2 cellular contexts compared by ENCODE assay signal in genomic region chr22:38830845-38831108, GRCh38.
TF ChIP-seq lines count a peak whose summit lies in the region.

No MANE protein-coding gene starts in this region.

TF ChIP-seq in HCT116, 20 proteins besides CTCF, POLR2A, EP300 and RAD21:
- TF ChIP-seq REST (IDR thresholded peaks at IDR 0.05; ENCODE audit: low read depth) (no peak), CEBPB (IDR thresholded peaks at IDR 0.05; ENCODE audit: low read depth) (no peak), FOSL1 (IDR thresholded peaks at IDR 0.05; ENCODE audit: low read depth) (no peak), MAX (IDR thresholded peaks at IDR 0.05) (no peak), SP1 (IDR thresholded peaks at IDR 0.05; ENCODE audit: low read depth) (no peak), POLR2AphosphoS5 (IDR thresholded peaks at IDR 0.05; ENCODE audit: low read depth, low read length) (no peak), SIN3A (IDR thresholded peaks at IDR 0.05; ENCODE audit: low read depth) (no peak), YY1 (IDR thresholded peaks at IDR 0.05; ENCODE audit: extremely low read depth, insufficient replicate concordance, low read depth, low read length) (no peak), ZBTB33 (IDR thresholded peaks at IDR 0.05; ENCODE audit: extremely low read depth, insufficient replicate concordance, low read length) (no peak), ZFX (IDR thresholded peaks at IDR 0.05) (no peak), SRF (IDR thresholded peaks at IDR 0.05; ENCODE audit: low read depth) (no peak)

TF ChIP-seq in H1, 55 proteins besides CTCF, POLR2A, EP300 and RAD21:
- TF ChIP-seq MAX (IDR thresholded peaks at IDR 0.05) (no peak), FOSL1 (IDR thresholded peaks at IDR 0.05; ENCODE audit: insufficient read depth, low read depth, low read length) (no peak), NRF1 (IDR thresholded peaks at IDR 0.05; ENCODE audit: low read depth, low read length) (no peak), JUN (IDR thresholded peaks at IDR 0.05; ENCODE audit: low read depth, low read length) (no peak), SUZ12 (IDR thresholded peaks at IDR 0.05; ENCODE audit: low read length) (no peak), YY1 (IDR thresholded peaks at IDR 0.05; ENCODE audit: low read depth, low read length) (no peak), JUND (IDR thresholded peaks at IDR 0.05; ENCODE audit: low read length) (no peak), PHF8 (conservative IDR thresholded peaks at IDR 0.05; ENCODE audit: low read depth, low read length) (no peak)
